ENCODE assay signal across 8 cellular contexts in genomic region chr2:231717281-231718180, GRCh38. TPM values are rescaled to one million over a fixed set of nuclear protein-coding genes. Genes with fewer than 3 reads are reported as not detected.
DNase-seq lines count a peak whose midpoint lies in the region; ATAC-seq, FAIRE-seq and TF ChIP-seq lines count a peak whose summit lies in the region.

No MANE protein-coding gene starts in this region.

- H3K27me3 ChIP-seq in K562 (ENCODE audit: control insufficient read depth in 2 of 2, insufficient read depth in 2 of 2, low read length in 2 of 2), result no peaks in the 10 kb centered on the region
- H3K27me3 ChIP-seq in CD4-positive, alpha-beta T cell (ENCODE audit: control insufficient read depth, insufficient read depth, low read length), result no peaks in the 10 kb centered on the region
- H3K27me3 ChIP-seq in CD8-positive, alpha-beta T cell (ENCODE audit: insufficient read depth, low read length), result no peaks in the 10 kb centered on the region

- intact Hi-C loops in K562 (cut with micrococcal nuclease), result loop anchor here (2.0 kb wide), 1 partner anchor 69 kb away; the partner anchor contains the start of gene COPS7B
- intact Hi-C loops in sciatic nerve (cut with DNase I), result no loop called here
- intact Hi-C loops in CD4-positive, alpha-beta T cell (cut with DNase I, micrococcal nuclease), result no loop called here
- intact Hi-C loops in CD8-positive, alpha-beta T cell (cut with DNase I, micrococcal nuclease), result no loop called here

- peaks cover 3% of the 10 kb centered on the region for H3K79me2 ChIP-seq in K562 (ENCODE audit: control insufficient read depth, insufficient read depth, low read length)

- H3K4me3 Mint-ChIP-seq in CD4-positive, alpha-beta T cell, result no peak overlapping the region
- H3K4me3 Mint-ChIP-seq in CD8-positive, alpha-beta T cell, result no peak overlapping the region

- no peak overlapping the region for H3K4me3 ChIP-seq in K562
- H3K4me3 ChIP-seq in CD8-positive, alpha-beta T cell (ENCODE audit: low read depth, low read length), result no peak overlapping the region

- no peak overlapping the region for H3K9ac ChIP-seq in K562 (ENCODE audit: insufficient read depth in 1 of 2, low read depth in 2 of 2, low read length in 2 of 2)

- no peak for TF ChIP-seq RAD21 in K562 (CRISPR knock-in tag; conservative IDR thresholded peaks at IDR 0.05 in 1 of 2, IDR thresholded peaks at IDR 0.05 in 1 of 2)

- TF ChIP-seq POLR2A in K562 (conservative IDR thresholded peaks at IDR 0.05), result no peak

- peak; percentile 68 for DNase-seq in CMK (ENCODE audit: low read depth)
- peak; percentile 80 for DNase-seq in NCI-H2107 treated with DMSO at 0.1 percent for 48 hours (lab: John Stamatoyannopoulos, UW; ENCODE audit: unreplicated experiment)
- DNase-seq in K562 (ENCODE audit: extremely low read depth in 1 of 4, low spot score in 3 of 4), result peak; percentile 44 to 68 (median 53)
- DNase-seq in sciatic nerve (ENCODE audit: low spot score), result peak; percentile 54
- DNase-seq in CD4-positive, alpha-beta T cell, result no peak
- no peak for DNase-seq in NCI-H510A (lab: John Stamatoyannopoulos, UW)
- DNase-seq in CD8-positive, alpha-beta T cell, result no peak

- no peak overlapping the region for H3K27ac Mint-ChIP-seq in CD4-positive, alpha-beta T cell
- no peak overlapping the region for H3K27ac Mint-ChIP-seq in CD8-positive, alpha-beta T cell

- POLR2A ChIA-PET in K562 (lab: Yijun Ruan, JAX), result interaction anchor here (1.2 kb wide), 1 partner anchor 11 kb away, joined by 6 read pairs; no protein-coding TSS in a partner anchor
- POLR2A ChIA-PET in CD4-positive, alpha-beta T cell (lab: Charles Lee), result interaction anchor here (2.8 kb wide), 1 partner anchor 11 kb away, joined by 13 read pairs; no protein-coding TSS in a partner anchor
- POLR2A ChIA-PET in CD8-positive, alpha-beta T cell (lab: Charles Lee), result interaction anchor here (0.8 to 1.8 kb wide), 2 partner anchors 11 to 40 kb away, joined by 3 to 8 read pairs; no protein-coding TSS in a partner anchor

- H3K4me1 ChIP-seq in K562 (replicated peaks in 1 of 2; ENCODE audit: control insufficient read depth in 2 of 2, insufficient read depth in 2 of 2, low read length in 2 of 2), result peaks cover 20 to 34% of the 10 kb centered on the region in 2 experiments; a peak in 4 of 5 replicates
- peaks cover 20% of the 10 kb centered on the region for H3K4me1 ChIP-seq in CD8-positive, alpha-beta T cell (ENCODE audit: insufficient read depth, low read length)

- peaks cover 7% of the 10 kb centered on the region; the same call in 1 of the 3 replicates for H3K36me3 ChIP-seq in K562 (ENCODE audit: control insufficient read depth, insufficient read depth, low read length)
- peaks cover 5% of the 10 kb centered on the region for H3K36me3 ChIP-seq in CD8-positive, alpha-beta T cell (ENCODE audit: insufficient read depth, low read length)

- no peaks in the 10 kb centered on the region for H3K9me1 ChIP-seq in K562 (ENCODE audit: control insufficient read depth, insufficient read depth, low read length)

- no peaks in the 10 kb centered on the region for H3K9me3 Mint-ChIP-seq in CD4-positive, alpha-beta T cell
- H3K9me3 Mint-ChIP-seq in CD8-positive, alpha-beta T cell, result no peaks in the 10 kb centered on the region

- ATAC-seq in GM19043 (IDR thresholded peaks at IDR 0.05; ENCODE audit: low read depth, unreplicated experiment) (peak; percentile 32), K562 (no peak), sciatic nerve (no peak)
- no peak for ATAC-seq in CD4-positive, alpha-beta T cell (ENCODE audit: poor library complexity)
- no peak for ATAC-seq in CD8-positive, alpha-beta T cell

- H3K27ac ChIP-seq in K562 (ENCODE audit: extremely low read depth, low read depth, low read length), result no peak overlapping the region
- H3K27ac ChIP-seq in CD4-positive, alpha-beta T cell (ENCODE audit: low read depth, low read length), result no peak overlapping the region
- H3K27ac ChIP-seq in CD8-positive, alpha-beta T cell (ENCODE audit: low read depth, low read length), result no peak overlapping the region

- no peak overlapping the region for H3K4me2 ChIP-seq in K562 (ENCODE audit: insufficient read depth, low read length)

- CTCF ChIA-PET in K562 (lab: Yijun Ruan, JAX; ENCODE audit: low intra/inter-chr PET ratio), result interaction anchor here (0.6 to 4.1 kb wide), 2 partner anchors 14 to 40 kb away, joined by 4 to 45 read pairs; no protein-coding TSS in a partner anchor
- CTCF ChIA-PET in CD4-positive, alpha-beta T cell (lab: Charles Lee), result interaction anchor here (7.6 kb wide), 1 partner anchor 41 kb away, joined by 122 read pairs; no protein-coding TSS in a partner anchor
- CTCF ChIA-PET in CD8-positive, alpha-beta T cell (lab: Charles Lee), result interaction anchor here (1.0 to 12.1 kb wide), 6 partner anchors 16 to 117 kb away, joined by 3 to 783 read pairs (median 80); no protein-coding TSS in a partner anchor

- WGBS in K562 (ENCODE audit: insufficient coverage, low coverage, missing lambda C conversion rate), result 72% methylated on average over 8 of the region's 13 CpGs

- in situ Hi-C loops in K562 (cut with MboI), result no loop called here

- FAIRE-seq in K562 (lab: Jason Lieb, UNC), result no peak

- H3K4me1 Mint-ChIP-seq in CD4-positive, alpha-beta T cell (ENCODE audit: low read depth), result peaks cover 26% of the 10 kb centered on the region
- peaks cover 23% of the 10 kb centered on the region for H3K4me1 Mint-ChIP-seq in CD8-positive, alpha-beta T cell (ENCODE audit: low read depth)

- H3K27me3 Mint-ChIP-seq in CD4-positive, alpha-beta T cell, result no peaks in the 10 kb centered on the region
- no peaks in the 10 kb centered on the region for H3K27me3 Mint-ChIP-seq in CD8-positive, alpha-beta T cell (ENCODE audit: low read depth)

- no peak for TF ChIP-seq EP300 in K562 (IDR thresholded peaks at IDR 0.05; ENCODE audit: low read length)

- no peaks in the 10 kb centered on the region for H3K9me3 ChIP-seq in K562 (replicated peaks; ENCODE audit: control insufficient read depth, insufficient read depth, low read depth, low read length)
- H3K9me3 ChIP-seq in CD4-positive, alpha-beta T cell (ENCODE audit: control insufficient read depth, low read length), result no peaks in the 10 kb centered on the region
- no peaks in the 10 kb centered on the region for H3K9me3 ChIP-seq in CD8-positive, alpha-beta T cell (ENCODE audit: low read length)

- no peak for TF ChIP-seq CTCF in K562 (IDR thresholded peaks at IDR 0.05 in 2 of 3, conservative IDR thresholded peaks at IDR 0.05 in 1 of 3; ENCODE audit: insufficient read depth in 2 of 3, low read depth in 1 of 3, low read length in 3 of 3)
- no peak for TF ChIP-seq CTCF in CD4-positive, alpha-beta T cell (IDR thresholded peaks at IDR 0.05)
- no peak for TF ChIP-seq CTCF in CD8-positive, alpha-beta T cell (IDR thresholded peaks at IDR 0.05)

- peaks cover 16% of the 10 kb centered on the region for H4K20me1 ChIP-seq in K562 (replicated peaks; ENCODE audit: control insufficient read depth, insufficient read depth, low read length)

- peaks cover 14% of the 10 kb centered on the region for H3K36me3 Mint-ChIP-seq in CD4-positive, alpha-beta T cell (ENCODE audit: low read depth)
- peaks cover 8% of the 10 kb centered on the region for H3K36me3 Mint-ChIP-seq in CD8-positive, alpha-beta T cell

- H2AFZ ChIP-seq in K562 (ENCODE audit: low read depth, low read length), result no peak overlapping the region

- BruUV-seq in K562 (replicated peaks; lab: Mats Ljungman, UMichigan), result no TSS peak

TF ChIP-seq in K562, 482 proteins besides CTCF, POLR2A, EP300 and RAD21 (continues in another document):
- TF ChIP-seq GTF2E2 (tag; IDR thresholded peaks at IDR 0.05) (no peak), HINFP (tag; conservative IDR thresholded peaks at IDR 0.05; ENCODE audit: low read depth) (no peak), MCM3 (IDR thresholded peaks at IDR 0.05) (no peak)
- TF ChIP-seq, protein P1, sequence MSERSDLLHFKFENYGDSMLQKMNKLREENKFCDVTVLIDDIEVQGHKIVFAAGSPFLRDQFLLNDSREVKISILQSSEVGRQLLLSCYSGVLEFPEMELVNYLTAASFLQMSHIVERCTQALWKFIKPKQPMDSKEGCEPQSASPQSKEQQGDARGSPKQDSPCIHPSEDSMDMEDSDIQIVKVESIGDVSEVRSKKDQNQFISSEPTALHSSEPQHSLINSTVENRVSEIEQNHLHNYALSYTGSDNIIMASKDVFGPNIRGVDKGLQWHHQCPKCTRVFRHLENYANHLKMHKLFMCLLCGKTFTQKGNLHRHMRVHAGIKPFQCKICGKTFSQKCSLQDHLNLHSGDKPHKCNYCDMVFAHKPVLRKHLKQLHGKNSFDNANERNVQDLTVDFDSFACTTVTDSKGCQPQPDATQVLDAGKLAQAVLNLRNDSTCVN (CRISPR knock-in tag; IDR thresholded peaks at IDR 0.05), result no peak

RNA-seq across cellular contexts. Expression of gene PTMA, which starts 9.2 kb away (rescaled TPM):
- total RNA-seq in K562 (2011; cell fraction: chromatin; rRNA removed; ENCODE audit: low replicate concordance), result 105 and 138 TPM in 2 replicates
- total RNA-seq in K562 (2011; cell fraction: nucleolus; rRNA removed), result 82.0 and 91.6 TPM in 2 replicates
- 112 and 117 TPM in 2 replicates for total RNA-seq in K562 (2011; cell fraction: nucleoplasm; rRNA removed)
- total RNA-seq in K562 (2014; rRNA removed) (1,354 and 1,439 TPM in 2 replicates), K562 (2014; rRNA removed; fragmentation: Illumina TruSeq; extraction: Trizol) (1,578 and 1,698 TPM in 2 replicates), K562 (2015; rRNA removed; fragmentation: Illumina TruSeq; extraction: Trizol) (1,925 and 1,943 TPM in 2 replicates), K562 (2021) (1,166 and 1,193 TPM in 2 replicates), sciatic nerve (779 TPM)
- polyA plus RNA-seq in K562 (2011; rRNA removed) (323 and 429 TPM in 2 replicates), K562 (2014; fragmentation: Illumina TruSeq; extraction: Trizol) (2,277 and 2,322 TPM in 2 replicates), K562 (2014; fragmentation: Nextera tagmentation; extraction: Ambion mirVana) (1,000 to 10,000 TPM; 1,265 to 1,905 TPM), K562 (2014; rRNA removed) (1,557 and 1,903 TPM in 2 replicates)
- polyA plus RNA-seq in K562 (2011; cell fraction: cytosol; rRNA removed), result 269 and 283 TPM in 2 replicates
- 236 and 242 TPM in 2 replicates for polyA plus RNA-seq in K562 (2011; cell fraction: nucleus; rRNA removed)
- polyA plus RNA-seq in K562 (2012), result 643 and 1,309 TPM in 2 replicates
- polyA minus RNA-seq in K562 (2011; rRNA and poly(A)+ RNA removed), result 500 and 593 TPM in 2 replicates
- polyA minus RNA-seq in K562 (2011; cell fraction: cytosol; rRNA and poly(A)+ RNA removed), result 402 and 486 TPM in 2 replicates
- polyA minus RNA-seq in K562 (2011; cell fraction: nucleus; rRNA and poly(A)+ RNA removed), result 80.0 and 144 TPM in 2 replicates
- total RNA-seq in CD4-positive, alpha-beta T cell, result 1,000 to 10,000 TPM; 1,546 to 1,586 TPM
- total RNA-seq in CD8-positive, alpha-beta T cell, result 1,000 to 10,000 TPM; 1,661 to 1,675 TPM

Comparison
In these comparisons a context has a peak if more than half of its experiments do, and no peak if none do; other contexts are left out.
1. DNase-seq: peak in CMK (single experiment), NCI-H2107 treated with DMSO at 0.1 percent for 48 hours (single experiment), K562 (4 of 4) and sciatic nerve (single experiment); none in CD4-positive, alpha-beta T cell (0 of 10), NCI-H510A (single experiment) and CD8-positive, alpha-beta T cell (0 of 7).